12 cellular contexts compared by ENCODE assay signal in the genomic region with DNA sequence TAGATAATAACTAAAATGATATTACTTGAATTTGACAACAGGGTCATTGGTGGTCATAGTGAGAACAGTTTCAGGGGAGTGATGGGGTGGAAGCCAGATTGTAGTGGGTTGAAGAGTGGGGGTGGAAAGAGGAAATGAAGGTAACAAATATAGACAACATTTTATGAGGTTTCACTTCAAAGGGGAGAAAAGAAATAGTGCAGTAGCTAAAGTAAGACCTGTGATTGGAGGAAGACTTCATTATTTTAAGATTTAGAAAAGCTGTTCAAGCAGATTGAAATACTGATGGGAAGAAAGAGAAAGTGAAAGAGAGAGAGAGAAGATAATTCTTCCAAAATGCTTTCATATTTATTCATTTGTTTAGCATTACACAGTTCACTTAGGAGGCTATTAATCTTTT. TPM values are rescaled to one million over a fixed set of nuclear protein-coding genes. Genes with fewer than 3 reads are reported as not detected.
DNase-seq lines count a peak whose midpoint lies in the region; ATAC-seq and TF ChIP-seq lines count a peak whose summit lies in the region.
"Had no signal": no experiment of that assay in that cellular context is flagged by ENCODE, and none has a peak within 500 bp of the region (broad histone marks: within the 10 kb centered on the region; RNA-seq: fewer than 3 reads in every experiment).

No MANE protein-coding gene starts in this region.

- H3K4me1 ChIP-seq in endocrine pancreas (ENCODE audit: control insufficient read depth, insufficient read depth, low read length), result peaks cover 2% of the 10 kb centered on the region
- H3K4me1 ChIP-seq in Caco-2, result no peaks in the 10 kb centered on the region

- H3K9me3 Mint-ChIP-seq in Caco-2 (ENCODE audit: unreplicated experiment), result no peaks in the 10 kb centered on the region

- H3K27me3 ChIP-seq in endocrine pancreas (ENCODE audit: control insufficient read depth, insufficient read depth, low read length) (no peaks in the 10 kb centered on the region), MG63 (peaks cover 12% of the 10 kb centered on the region), Caco-2 (replicated peaks; ENCODE audit: control insufficient read depth, insufficient read depth, low read length) (no peaks in the 10 kb centered on the region)

- no peak overlapping the region for H3K9ac ChIP-seq in endocrine pancreas (ENCODE audit: control insufficient read depth, insufficient read depth, low read length)

- no peak overlapping the region for H3K27ac Mint-ChIP-seq in Caco-2 (ENCODE audit: unreplicated experiment)

- H3K36me3 Mint-ChIP-seq in Caco-2 (ENCODE audit: insufficient read depth, unreplicated experiment), result no peaks in the 10 kb centered on the region

- ATAC-seq in GM18861 (IDR thresholded peaks at IDR 0.05; ENCODE audit: unreplicated experiment) (peak; percentile 86), GM21528 (IDR thresholded peaks at IDR 0.05; ENCODE audit: low FRiP score, unreplicated experiment) (peak; percentile 75), HG03457 (IDR thresholded peaks at IDR 0.05; ENCODE audit: unreplicated experiment) (peak; percentile 61)

- H3K9me3 ChIP-seq in endocrine pancreas (ENCODE audit: control insufficient read depth, low read length) (no peaks in the 10 kb centered on the region), MG63 (no peaks in the 10 kb centered on the region), Caco-2 (no peaks in the 10 kb centered on the region)

- no peak for TF ChIP-seq CTCF in Caco-2 (IDR thresholded peaks at IDR 0.05; ENCODE audit: insufficient read depth in 1 of 2, low read depth in 1 of 2, low read length in 1 of 2, severe bottlenecking in 1 of 2, unreplicated experiment in 1 of 2)

- intact Hi-C loops in Caco-2 (cut with micrococcal nuclease; ENCODE audit: unreplicated experiment), result no loop called here

- CTCF ChIA-PET in Caco-2 (lab: Charles Lee), result no interaction called here

- H3K36me3 ChIP-seq in endocrine pancreas (ENCODE audit: control insufficient read depth, insufficient read depth, low read length) (no peaks in the 10 kb centered on the region), MG63 (no peaks in the 10 kb centered on the region), Caco-2 (ENCODE audit: control insufficient read depth, insufficient read depth, low read length) (no peaks in the 10 kb centered on the region)

- H3K4me3 Mint-ChIP-seq in Caco-2 (ENCODE audit: unreplicated experiment), result no peak overlapping the region

- no TSS peak for BruUV-seq in Caco-2 (replicated peaks; lab: Mats Ljungman, UMichigan)

- POLR2A ChIA-PET in Caco-2 (lab: Charles Lee), result no interaction called here

- H3K27me3 Mint-ChIP-seq in Caco-2 (ENCODE audit: insufficient read depth, unreplicated experiment), result peaks cover 15% of the 10 kb centered on the region

- DNase-seq in NCI-H2081 (lab: John Stamatoyannopoulos, UW) (no peak), nucleus accumbens (lab: John Stamatoyannopoulos, UW) (no peak), MG63 (no peak), Caco-2 (no peak)
- DNase-seq: NCI-H2029, trophoblast cell had no signal

- H3K4me3 ChIP-seq in endocrine pancreas (ENCODE audit: control insufficient read depth, insufficient read depth, low read length), result peak overlapping the region; percentile 47
- H3K4me3 ChIP-seq in MG63, result no peak overlapping the region
- no peak overlapping the region for H3K4me3 ChIP-seq in Caco-2 (ENCODE audit: low read depth, low read length)
- H3K4me3 ChIP-seq: smooth muscle cell had no signal

- H3K4me1 Mint-ChIP-seq in Caco-2 (ENCODE audit: low read depth, unreplicated experiment), result no peaks in the 10 kb centered on the region

RNA-seq across cellular contexts. Expression of a gene that starts 52.0 kb away (rescaled TPM):
- total RNA-seq in MG63 (2014; rRNA removed; shearing (Covaris generic); ENCODE audit: low replicate concordance), result not detected in 2 replicates
- not detected in 2 replicates for total RNA-seq in Caco-2 (2022)
- total RNA-seq: dermis microvascular lymphatic vessel endothelial cell had no signal
